In genomic region chr4:182938213-182938645, GRCh38 we compare ENCODE assay signal across 8 cellular contexts. TPM values are rescaled to one million over a fixed set of nuclear protein-coding genes. Genes with fewer than 3 reads are reported as not detected.
A peak's percentile ranks its signal among the peaks of the same experiment; 100 is the strongest.
DNase-seq lines count a peak whose midpoint lies in the region; TF ChIP-seq lines count a peak whose summit lies in the region.

No MANE protein-coding gene starts in this region.

- H4K20me1 ChIP-seq in H9 (ENCODE audit: control insufficient read depth, insufficient read depth, insufficient read length) = no peaks in the 10 kb centered on the region
- H4K20me1 ChIP-seq in Loucy (ENCODE audit: insufficient read depth, low read length, poor library complexity, severe bottlenecking) = no peaks in the 10 kb centered on the region
- no peaks in the 10 kb centered on the region for H4K20me1 ChIP-seq in smooth muscle cell (ENCODE audit: low read depth)

- H3K27ac ChIP-seq in H9 (ENCODE audit: insufficient read length, low read depth, low read length) (no peak overlapping the region), smooth muscle cell (ENCODE audit: low read depth) (no peak overlapping the region)

- H3K4me2 ChIP-seq in H9 (ENCODE audit: insufficient read depth, insufficient read length, low read length) = no peak overlapping the region
- no peak overlapping the region for H3K4me2 ChIP-seq in Loucy (ENCODE audit: low read depth, low read length, poor library complexity, severe bottlenecking)
- peak overlapping the region; percentile 65 for H3K4me2 ChIP-seq in smooth muscle cell

- peak; percentile 85 for DNase-seq in H9
- peak; percentile 13 to 52 (median 36) for DNase-seq in T-helper 1 cell
- DNase-seq in amniotic epithelial cell (ENCODE audit: low read depth) = peak; percentile 39
- DNase-seq in hepatic stellate cell (ENCODE audit: low spot score) = peak; percentile 57
- peak; percentile 21 for DNase-seq in smooth muscle cell (lab: John Stamatoyannopoulos, UW; ENCODE audit: unreplicated experiment)
- no peak for DNase-seq in cerebellar nuclear complex (lab: John Stamatoyannopoulos, UW)

- H3T11ph ChIP-seq in H9 (ENCODE audit: low read length) = no peak overlapping the region

- H2BK5ac ChIP-seq in H9 (ENCODE audit: insufficient read length, low read length) = no peak overlapping the region

- H3F3A ChIP-seq in Loucy (ENCODE audit: low read depth) (no peaks in the 10 kb centered on the region), smooth muscle cell (ENCODE audit: low read depth) (no peaks in the 10 kb centered on the region)

- no peak overlapping the region for H3K56ac ChIP-seq in H9 (ENCODE audit: insufficient read length, low read depth, low read length)

- H3K4me1 Mint-ChIP-seq in H9 = peaks cover 14 to 18% of the 10 kb centered on the region in 2 experiments

- no peak overlapping the region for H2BK120ac ChIP-seq in H9 (ENCODE audit: low read depth, low read length, poor library complexity, severe bottlenecking)

- H3K9me3 ChIP-seq in H9 (ENCODE audit: control insufficient read depth, low read depth, low read length) (no peaks in the 10 kb centered on the region), Loucy (ENCODE audit: insufficient read depth, low read depth, low read length) (no peaks in the 10 kb centered on the region), smooth muscle cell (replicated peaks; ENCODE audit: low read depth) (no peaks in the 10 kb centered on the region)

- no peaks in the 10 kb centered on the region for H3K79me1 ChIP-seq in H9 (ENCODE audit: insufficient read depth, low read depth, low read length, poor library complexity, severe bottlenecking)

- H4K8ac ChIP-seq in H9 (replicated peaks; ENCODE audit: insufficient read length, low read depth, low read length) = no peak overlapping the region

- H3K4me3 Mint-ChIP-seq in H9 = no peak overlapping the region

- H3K4ac ChIP-seq in H9 (ENCODE audit: low read depth, low read length) = no peak overlapping the region

- H3K79me2 ChIP-seq in H9 (ENCODE audit: insufficient read depth, low read length) (no peaks in the 10 kb centered on the region), Loucy (ENCODE audit: insufficient read depth, low read length) (no peaks in the 10 kb centered on the region), smooth muscle cell (ENCODE audit: low read depth) (no peaks in the 10 kb centered on the region)

- H4K91ac ChIP-seq in H9 (ENCODE audit: insufficient read length, low read depth, low read length) = no peak overlapping the region

- H3K18ac ChIP-seq in H9 (ENCODE audit: insufficient read length, low read depth, low read length) = no peak overlapping the region

- no peak overlapping the region for H3K23ac ChIP-seq in H9 (ENCODE audit: insufficient read length, low read depth, low read length)

- TF ChIP-seq CTCF in GM12873 (IDR thresholded peaks at IDR 0.05; ENCODE audit: insufficient read depth, low read depth, low read length, missing control alignments) (peak; percentile 98), H9 (conservative IDR thresholded peaks at IDR 0.05) (peak; percentile 96), Loucy (conservative IDR thresholded peaks at IDR 0.05; ENCODE audit: low read length) (peak; percentile 90), smooth muscle cell (IDR thresholded peaks at IDR 0.05; ENCODE audit: borderline replicate concordance, insufficient read depth, poor library complexity, severe bottlenecking) (peak; percentile 91)

- no peaks in the 10 kb centered on the region for H3K23me2 ChIP-seq in H9 (ENCODE audit: insufficient read length, low read depth, low read length, poor library complexity, severe bottlenecking)

- H2AFZ ChIP-seq in H9 (ENCODE audit: low read length) (no peak overlapping the region), Loucy (ENCODE audit: low read length) (peak overlapping the region; percentile 66), smooth muscle cell (ENCODE audit: low read depth) (no peak overlapping the region)

- no peak overlapping the region for H2AK5ac ChIP-seq in H9 (ENCODE audit: insufficient read length, low read length)

- no peak overlapping the region for H3K9ac ChIP-seq in H9 (ENCODE audit: extremely low read depth, insufficient read length, low read length)
- H3K9ac ChIP-seq in Loucy (ENCODE audit: low read depth, low read length, poor library complexity, severe bottlenecking) = no peak overlapping the region
- H3K9ac ChIP-seq in smooth muscle cell (ENCODE audit: low read depth) = no peak overlapping the region

- no peaks in the 10 kb centered on the region for H3K27me3 ChIP-seq in H9 (ENCODE audit: insufficient read depth, low read length)
- H3K27me3 ChIP-seq in Loucy (ENCODE audit: insufficient read depth, low read length, poor library complexity, severe bottlenecking) = no peaks in the 10 kb centered on the region
- peaks cover 31% of the 10 kb centered on the region for H3K27me3 ChIP-seq in smooth muscle cell (ENCODE audit: low read depth)

- no peaks in the 10 kb centered on the region for H3K9me2 ChIP-seq in Loucy (replicated peaks; ENCODE audit: low read depth, low read length)

- WGBS in H9 (ENCODE audit: extremely low coverage, insufficient read length, low lambda C conversion rate) = no CpG with 5 or more reads among the region's 14 CpGs
- WGBS in smooth muscle cell (ENCODE audit: low lambda C conversion rate) = 15% methylated on average over 14 of the region's 14 CpGs

- H3K9me3 Mint-ChIP-seq in H9 = no peaks in the 10 kb centered on the region; a peak in 1 of 5 replicates

- H3K36me3 ChIP-seq in Loucy (ENCODE audit: insufficient read depth, low read length) (no peaks in the 10 kb centered on the region), smooth muscle cell (ENCODE audit: low read depth) (no peaks in the 10 kb centered on the region)

- no peak overlapping the region for H2BK12ac ChIP-seq in H9 (ENCODE audit: insufficient read length, low read depth, low read length)

- no peak overlapping the region for H2BK15ac ChIP-seq in H9 (ENCODE audit: low read depth, low read length)

- H3K14ac ChIP-seq in H9 (ENCODE audit: insufficient read depth, low read length) = no peak overlapping the region

- no peak overlapping the region for H3K4me3 ChIP-seq in Loucy (ENCODE audit: low read length, poor library complexity, severe bottlenecking)
- H3K4me3 ChIP-seq in smooth muscle cell = no peak overlapping the region

- H3K4me1 ChIP-seq in H9 (ENCODE audit: insufficient read depth, low read length) (no peaks in the 10 kb centered on the region), Loucy (ENCODE audit: insufficient read depth, low read length, poor library complexity, severe bottlenecking) (no peaks in the 10 kb centered on the region), smooth muscle cell (ENCODE audit: low read depth) (no peaks in the 10 kb centered on the region)

- H3K27ac Mint-ChIP-seq in H9 = no peak overlapping the region

- peaks cover 7% of the 10 kb centered on the region for H3K27me3 Mint-ChIP-seq in H9 (ENCODE audit: low read depth)

- H2BK20ac ChIP-seq in H9 (ENCODE audit: low read depth, low read length, poor library complexity, severe bottlenecking) = no peak overlapping the region

- H4K5ac ChIP-seq in H9 (ENCODE audit: insufficient read length, low read depth, low read length) = no peak overlapping the region

- no peaks in the 10 kb centered on the region for H3K36me3 Mint-ChIP-seq in H9 (ENCODE audit: insufficient read depth in 1 of 3, low read depth in 3 of 3)

RNA-seq across cellular contexts. Expression of gene DCTD, which starts 21.0 kb away (rescaled TPM):
- total RNA-seq in H9 (2021) (95.5 and 100 TPM in 2 replicates), smooth muscle cell (62.5 and 85.3 TPM in 2 replicates)
- polyA plus RNA-seq in smooth muscle cell = 69.2 and 84.4 TPM in 2 replicates

Comparison
In these comparisons a context has a peak if more than half of its experiments do, and no peak if none do; other contexts are left out.
1. DNase-seq: peak in H9 (single experiment), T-helper 1 cell (5 of 5), amniotic epithelial cell (single experiment), hepatic stellate cell (single experiment) and smooth muscle cell (single experiment); none in cerebellar nuclear complex (0 of 2).
2. Peak in every context shown above with its lines, with median percentiles within 50 percentile points of each other: CTCF ChIP-seq.